In genomic region chr4:1210971-1211370, GRCh38 we compare ENCODE assay signal across 15 cellular contexts. TPM values are rescaled to one million over a fixed set of nuclear protein-coding genes. Genes with fewer than 3 reads are reported as not detected.
DNase-seq lines count a peak whose midpoint lies in the region; ATAC-seq and TF ChIP-seq lines count a peak whose summit lies in the region.
"Had no signal": no experiment of that assay in that cellular context is flagged by ENCODE, and none has a peak within 500 bp of the region (broad histone marks: within the 10 kb centered on the region; RNA-seq: fewer than 3 reads in every experiment).

No MANE protein-coding gene starts in this region.

- TF ChIP-seq CTCF in RWPE1 (conservative IDR thresholded peaks at IDR 0.05; ENCODE audit: low read depth), result no peak
- no peak for TF ChIP-seq CTCF in esophagus squamous epithelium (IDR thresholded peaks at IDR 0.05)
- TF ChIP-seq CTCF in suprapubic skin (IDR thresholded peaks at IDR 0.05), result no peak

- H3K4me3 ChIP-seq in esophagus squamous epithelium, result no peak overlapping the region
- H3K4me3 ChIP-seq in muscle layer of colon (ENCODE audit: low read depth in 1 of 2, low read length in 2 of 2), result no peak overlapping the region
- H3K4me3 ChIP-seq in suprapubic skin, result no peak overlapping the region
- H3K4me3 ChIP-seq: adrenal gland, SJCRH30 had no signal

- no peaks in the 10 kb centered on the region for H3K9me3 ChIP-seq in esophagus squamous epithelium
- H3K9me3 ChIP-seq in muscle layer of colon (ENCODE audit: low read length), result no peaks in the 10 kb centered on the region
- H3K9me3 ChIP-seq in suprapubic skin, result no peaks in the 10 kb centered on the region
- H3K9me3 ChIP-seq: adrenal gland, SJCRH30 had no signal

- no peak for TF ChIP-seq EP300 in suprapubic skin (IDR thresholded peaks at IDR 0.05)

- intact Hi-C loops in esophagus squamous epithelium (cut with DNase I), result no loop called here

- H3K4me1 ChIP-seq in esophagus squamous epithelium, result peaks cover 69 to 100% (median 72%) of the 10 kb centered on the region in 3 donors
- peaks cover 41% of the 10 kb centered on the region for H3K4me1 ChIP-seq in muscle layer of colon (ENCODE audit: insufficient read depth, low read length)
- peaks cover 71% of the 10 kb centered on the region for H3K4me1 ChIP-seq in suprapubic skin

- TF ChIP-seq POLR2A in esophagus squamous epithelium (IDR thresholded peaks at IDR 0.05) (no peak), suprapubic skin (IDR thresholded peaks at IDR 0.05) (no peak)

- no peak overlapping the region for H3K9ac ChIP-seq in muscle layer of colon (ENCODE audit: low read length)
- H3K9ac ChIP-seq: KMS-11 had no signal

- ATAC-seq in GM21619 (IDR thresholded peaks at IDR 0.05; ENCODE audit: unreplicated experiment), result no peak
- no peak for ATAC-seq in HG03139 (IDR thresholded peaks at IDR 0.05; ENCODE audit: unreplicated experiment)
- ATAC-seq: activated T-helper 17 cell treated with anti-CD3 and anti-CD28 coated beads, Interleukin-2, amount 50 U/mL, for 72 hours had no signal

- CTCF ChIA-PET in RWPE1 (lab: Yijun Ruan, JAX), result no interaction called here

- WGBS in esophagus squamous epithelium, 2 donors, result 67 to 73% methylated on average over 1 to 4 of the region's 10 CpGs
- WGBS in suprapubic skin, result 60% methylated on average over 1 of the region's 10 CpGs

- H3K36me3 ChIP-seq in esophagus squamous epithelium (peaks cover 16 to 58% (median 33%) of the 10 kb centered on the region in 3 donors), muscle layer of colon (ENCODE audit: insufficient read depth, low read length) (peaks cover 34% of the 10 kb centered on the region), suprapubic skin (peaks cover 45% of the 10 kb centered on the region)

- H3K27ac ChIP-seq in RWPE1, result peak overlapping the region; percentile 70
- peak overlapping the region; percentile 16 to 85 (median 77) for H3K27ac ChIP-seq in esophagus squamous epithelium
- peak overlapping the region; percentile 3 for H3K27ac ChIP-seq in muscle layer of colon (ENCODE audit: low read depth, low read length)
- no peak overlapping the region for H3K27ac ChIP-seq in suprapubic skin
- H3K27ac ChIP-seq: KMS-11, SJCRH30 had no signal

- POLR2A ChIA-PET in RWPE1 (lab: Yijun Ruan, JAX; ENCODE audit: low non-redundant PET), result no interaction called here

- no peaks in the 10 kb centered on the region for H3K27me3 ChIP-seq in esophagus squamous epithelium
- H3K27me3 ChIP-seq in muscle layer of colon (ENCODE audit: control insufficient read depth in 1 of 2, insufficient read depth in 2 of 2, low read length in 2 of 2), result no peaks in the 10 kb centered on the region
- no peaks in the 10 kb centered on the region for H3K27me3 ChIP-seq in suprapubic skin
- H3K27me3 ChIP-seq: adrenal gland, SJCRH30 had no signal

- DNase-seq in RWPE1 (ENCODE audit: low spot score) (no peak), esophagus squamous epithelium (lab: John Stamatoyannopoulos, UW) (no peak), suprapubic skin (ENCODE audit: low spot score in 2 of 2) (peak; percentile 53 to 65)
- DNase-seq in activated CD4-positive, alpha-beta T cell treated with anti-CD3 and anti-CD28 coated beads, Interleukin-2, amount 50 U/mL, for 4 hours, result no peak
- DNase-seq in activated CD4-positive, alpha-beta T cell treated with anti-CD3 and anti-CD28 coated beads for 4 hours, result no peak
- DNase-seq: head of caudate nucleus, NCI-H1105, NCI-H69, SJCRH30 had no signal

RNA-seq across cellular contexts. Expression of gene CTBP1, which starts 38.0 kb away (rescaled TPM):
- total RNA-seq in esophagus squamous epithelium, result 100 to 1,000 TPM in 3 of 4 donors, 10 to 100 TPM in 1; 72.2 to 121 (median 113) TPM
- total RNA-seq in suprapubic skin, result 100 to 1,000 TPM; 145 to 255 (median 181) TPM

RNA-seq across cellular contexts. Expression of gene SPON2, which starts 38.6 kb away (rescaled TPM):
- total RNA-seq in esophagus squamous epithelium, result 10 to 100 TPM; 14.5 to 53.4 (median 21.3) TPM
- 10 to 100 TPM; 22.5 to 52.3 (median 31.8) TPM for total RNA-seq in suprapubic skin

Comparison
In these comparisons a context has a peak if more than half of its experiments do, and no peak if none do; other contexts are left out.
1. DNase-seq: peak in suprapubic skin (2 of 2); none in RWPE1 (single experiment), esophagus squamous epithelium (single experiment), activated CD4-positive, alpha-beta T cell treated with anti-CD3 and anti-CD28 coated beads, Interleukin-2, amount 50 U/mL, for 4 hours (0 of 2) and activated CD4-positive, alpha-beta T cell treated with anti-CD3 and anti-CD28 coated beads for 4 hours (0 of 2).